Comparison of ENCODE assay signal across 9 cellular contexts in genomic region chr3:119145500-119146167, GRCh38. TPM values are rescaled to one million over a fixed set of nuclear protein-coding genes. Genes with fewer than 3 reads are reported as not detected.
A peak's percentile ranks its signal among the peaks of the same experiment; 100 is the strongest.
DNase-seq lines count a peak whose midpoint lies in the region; ATAC-seq, FAIRE-seq and TF ChIP-seq lines count a peak whose summit lies in the region.
"Had no signal": no experiment of that assay in that cellular context is flagged by ENCODE, and none has a peak within 500 bp of the region (broad histone marks: within the 10 kb centered on the region; RNA-seq: fewer than 3 reads in every experiment).

TSS of gene TEX55 (plus strand) at chr3:119146165. CDS start at chr3:119146190, 25 bp downstream.

- no peak for FAIRE-seq in D721Med (lab: Jason Lieb, UNC)
- FAIRE-seq: TTC549 had no signal

- DNase-seq in D721Med (ENCODE audit: insufficient read length, low spot score) (peak; percentile 21), HPDE6-E6E7 (ENCODE audit: extremely low spot score) (peak; percentile 60), Panc1 (ENCODE audit: low read depth, low spot score) (no peak), epithelial cell of esophagus (ENCODE audit: low read depth) (peak; percentile 73), ovary (no peak)
- peak in 7 of 9 donors; percentile 19 to 48 (median 34) for DNase-seq in naive thymus-derived CD4-positive, alpha-beta T cell

- TF ChIP-seq CTCF in D721Med (IDR thresholded peaks at IDR 0.05; ENCODE audit: insufficient read depth, missing control alignments), result peak; percentile 54
- peak; percentile 70 for TF ChIP-seq CTCF in Panc1 (IDR thresholded peaks at IDR 0.05)
- TF ChIP-seq CTCF in epithelial cell of esophagus (IDR thresholded peaks at IDR 0.05; ENCODE audit: insufficient read depth, low read depth, low read length, missing control alignments), result peak; percentile 84
- no peak for TF ChIP-seq CTCF in ovary (IDR thresholded peaks at IDR 0.05)

- H3K4me1 ChIP-seq in Panc1 (ENCODE audit: control insufficient read depth, insufficient read depth, low read length) (no peaks in the 10 kb centered on the region), ovary (ENCODE audit: insufficient read depth) (no peaks in the 10 kb centered on the region)
- no peaks in the 10 kb centered on the region for H3K4me1 ChIP-seq in naive thymus-derived CD4-positive, alpha-beta T cell (ENCODE audit: control insufficient read depth in 2 of 2, insufficient read depth in 2 of 2, low read length in 2 of 2)

- H3K27me3 ChIP-seq in Panc1 (ENCODE audit: control insufficient read depth, insufficient read depth, low read length) (no peaks in the 10 kb centered on the region), ovary (no peaks in the 10 kb centered on the region)
- H3K27me3 ChIP-seq in naive thymus-derived CD4-positive, alpha-beta T cell (ENCODE audit: control insufficient read depth in 2 of 2, insufficient read depth in 2 of 2, low read length in 2 of 2), result no peaks in the 10 kb centered on the region

- in situ Hi-C loops in Panc1 (cut with HindIII; ENCODE audit: low pct_unique_long_range_greater_than_20kb, low sequenced_read_pairs), result no loop called here

- H3K36me3 ChIP-seq in Panc1 (ENCODE audit: control insufficient read depth, insufficient read depth, low read length) (no peaks in the 10 kb centered on the region), ovary (no peaks in the 10 kb centered on the region)
- no peaks in the 10 kb centered on the region for H3K36me3 ChIP-seq in naive thymus-derived CD4-positive, alpha-beta T cell (ENCODE audit: control insufficient read depth in 2 of 3, insufficient read depth in 3 of 3, low read length in 3 of 3)

- H3K27ac Mint-ChIP-seq in naive thymus-derived CD4-positive, alpha-beta T cell, result peak within 1 kb of the TSS in 2 of 9 donors; percentile 9 to 12

- H3K36me3 Mint-ChIP-seq in naive thymus-derived CD4-positive, alpha-beta T cell, result no peaks in the 10 kb centered on the region

- CTCF ChIA-PET in Panc1 (lab: Charles Lee), result no interaction called here
- CTCF ChIA-PET in naive thymus-derived CD4-positive, alpha-beta T cell (lab: Charles Lee), result interaction anchor here (0.7 to 7.0 kb wide), 7 partner anchors 95 to 207 kb away, joined by 3 to 73 read pairs (median 4); partner anchors contain the start of gene B4GALT4

- POLR2A ChIA-PET in Panc1 (lab: Charles Lee), result no interaction called here
- POLR2A ChIA-PET in naive thymus-derived CD4-positive, alpha-beta T cell (lab: Charles Lee), result interaction anchor here (1.8 kb wide), 1 partner anchor 95 kb away, joined by 6 read pairs; the partner anchor contains the start of gene B4GALT4

- H3K4me3 ChIP-seq in Panc1 (ENCODE audit: low read depth in 2 of 2, low read length in 2 of 2) (no peak within 1 kb of the TSS), epithelial cell of esophagus (ENCODE audit: low read length) (no peak within 1 kb of the TSS), ovary (no peak within 1 kb of the TSS)
- H3K4me3 ChIP-seq in naive thymus-derived CD4-positive, alpha-beta T cell (ENCODE audit: low read length), result no peak within 1 kb of the TSS

- no peak within 1 kb of the TSS for H3K4me3 Mint-ChIP-seq in naive thymus-derived CD4-positive, alpha-beta T cell

- TF ChIP-seq POLR2A in ovary (IDR thresholded peaks at IDR 0.05), result no peak

- H3K9me3 Mint-ChIP-seq in naive thymus-derived CD4-positive, alpha-beta T cell, result no peaks in the 10 kb centered on the region

- no peak for TF ChIP-seq EP300 in ovary (IDR thresholded peaks at IDR 0.05)

- H3K4me1 Mint-ChIP-seq in naive thymus-derived CD4-positive, alpha-beta T cell, result peaks cover 0 to 8% (median 5%) of the 10 kb centered on the region in 7 donors

- no TSS peak for BruUV-seq in Panc1 (replicated peaks; lab: Mats Ljungman, UMichigan)

- H3K27me3 Mint-ChIP-seq in naive thymus-derived CD4-positive, alpha-beta T cell, result no peaks in the 10 kb centered on the region

- intact Hi-C loops in Panc1 (cut with micrococcal nuclease; ENCODE audit: unreplicated experiment) (loop anchor here (1.0 kb wide), 1 partner anchor 96 kb away; no protein-coding TSS in a partner anchor), ovary (cut with DNase I) (no loop called here)
- intact Hi-C loops in naive thymus-derived CD4-positive, alpha-beta T cell (cut with micrococcal nuclease), result loop anchor here (1.0 to 2.0 kb wide), 6 partner anchors 73 to 537 kb away; no protein-coding TSS in a partner anchor

- H3K9me3 ChIP-seq in Panc1 (ENCODE audit: control insufficient read depth, insufficient read depth, low read depth, low read length), result no peaks in the 10 kb centered on the region
- no peaks in the 10 kb centered on the region for H3K9me3 ChIP-seq in naive thymus-derived CD4-positive, alpha-beta T cell (ENCODE audit: control insufficient read depth in 2 of 3, low read length in 3 of 3)
- no peaks in the 10 kb centered on the region for H3K9me3 ChIP-seq in ovary

- ATAC-seq in GM19025 (IDR thresholded peaks at IDR 0.05; ENCODE audit: low read depth, unreplicated experiment), result peak; percentile 56
- peak; percentile 82 for ATAC-seq in Panc1
- ATAC-seq in naive thymus-derived CD4-positive, alpha-beta T cell, result peak; percentile 57
- no peak for ATAC-seq in HG03457 (IDR thresholded peaks at IDR 0.05; ENCODE audit: unreplicated experiment)

- WGBS in ovary, 3 donors, result 81 to 87% (median 85%) methylated on average over 23 of the region's 23 CpGs

- H3K27ac ChIP-seq in Panc1 (ENCODE audit: low read length), result no peak within 1 kb of the TSS
- H3K27ac ChIP-seq in naive thymus-derived CD4-positive, alpha-beta T cell (ENCODE audit: low read depth, low read length), result no peak within 1 kb of the TSS
- no peak within 1 kb of the TSS for H3K27ac ChIP-seq in ovary

RNA-seq across cellular contexts. Expression of gene TEX55, which starts in this region (rescaled TPM):
- total RNA-seq in Panc1 (2021; ENCODE audit: unreplicated experiment) (not detected), ovary (not detected)
- polyA plus RNA-seq in Panc1 (2012; ENCODE audit: insufficient read length), result not detected
- total RNA-seq in naive thymus-derived CD4-positive, alpha-beta T cell, result not detected
- not detected for polyA plus RNA-seq in naive thymus-derived CD4-positive, alpha-beta T cell
- not detected for polyA plus RNA-seq in ovary

Comparison
In these comparisons a context has a peak if more than half of its experiments do, and no peak if none do; other contexts are left out.
1. Peak in ATAC-seq in Panc1; RNA of the gene not detected or under 1 TPM.
2. Peak in DNase-seq and ATAC-seq in naive thymus-derived CD4-positive, alpha-beta T cell; RNA of the gene not detected or under 1 TPM.
3. DNase-seq: peak in D721Med (single experiment), HPDE6-E6E7 (single experiment) and epithelial cell of esophagus (single experiment); none in Panc1 (single experiment) and ovary (0 of 5).
4. CTCF ChIP-seq: peak in D721Med (single experiment), Panc1 (single experiment) and epithelial cell of esophagus (single experiment); none in ovary (0 of 3).
5. intact Hi-C loops: an anchor here in Panc1 (1.0 kb wide) and naive thymus-derived CD4-positive, alpha-beta T cell (1.0 to 2.0 kb wide); none called in ovary.